1 cellular context compared by ENCODE assay signal in the genomic region with DNA sequence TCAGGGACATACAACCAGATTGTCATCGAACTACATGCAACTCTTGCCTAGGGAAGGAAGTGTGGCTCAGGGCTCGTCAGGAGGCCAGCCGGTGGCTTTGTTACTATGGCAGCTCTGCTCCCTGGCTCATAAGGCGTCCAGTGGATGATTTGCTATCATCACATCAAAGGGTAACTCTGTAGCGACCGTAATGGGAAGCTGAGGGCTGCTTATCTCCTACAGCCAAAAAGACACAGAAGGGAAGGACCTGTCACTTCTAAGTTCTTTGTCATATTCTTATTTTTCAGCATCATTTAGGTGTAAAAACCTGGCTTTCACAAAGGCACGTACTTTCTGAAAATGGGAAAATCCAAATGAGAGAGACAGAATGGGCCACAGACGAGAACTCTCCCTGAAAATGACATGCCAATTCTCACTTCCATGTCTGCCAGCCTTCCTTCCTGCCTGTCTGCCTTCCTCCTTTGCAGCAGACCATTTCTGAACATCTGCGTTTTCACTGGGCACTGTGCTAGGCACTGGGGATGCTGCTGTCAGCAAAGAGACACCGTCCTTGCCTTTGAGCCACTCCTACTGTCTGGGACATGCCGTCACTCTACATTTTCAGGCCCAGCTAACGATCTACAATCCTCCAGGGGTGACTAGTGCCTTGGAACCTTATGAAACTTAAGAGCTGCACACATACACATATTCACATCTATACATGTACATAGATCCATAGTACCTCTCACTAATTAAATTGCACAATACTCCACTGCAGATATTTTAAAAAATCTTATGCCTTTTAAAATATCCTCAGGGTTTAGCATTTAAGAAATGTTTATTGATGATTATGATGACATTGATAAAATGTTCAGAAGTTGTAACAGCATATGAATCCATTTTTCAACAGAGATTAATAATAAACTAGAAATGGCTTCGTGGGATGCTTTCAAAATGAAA.
A peak's percentile ranks its signal among the peaks of the same experiment; 100 is the strongest.
TF ChIP-seq lines count a peak whose summit lies in the region.

No MANE protein-coding gene starts in this region.

TF ChIP-seq in K562, 482 proteins besides CTCF, POLR2A, EP300 and RAD21 (continued from another document and continues in another):
- TF ChIP-seq, protein P1, sequence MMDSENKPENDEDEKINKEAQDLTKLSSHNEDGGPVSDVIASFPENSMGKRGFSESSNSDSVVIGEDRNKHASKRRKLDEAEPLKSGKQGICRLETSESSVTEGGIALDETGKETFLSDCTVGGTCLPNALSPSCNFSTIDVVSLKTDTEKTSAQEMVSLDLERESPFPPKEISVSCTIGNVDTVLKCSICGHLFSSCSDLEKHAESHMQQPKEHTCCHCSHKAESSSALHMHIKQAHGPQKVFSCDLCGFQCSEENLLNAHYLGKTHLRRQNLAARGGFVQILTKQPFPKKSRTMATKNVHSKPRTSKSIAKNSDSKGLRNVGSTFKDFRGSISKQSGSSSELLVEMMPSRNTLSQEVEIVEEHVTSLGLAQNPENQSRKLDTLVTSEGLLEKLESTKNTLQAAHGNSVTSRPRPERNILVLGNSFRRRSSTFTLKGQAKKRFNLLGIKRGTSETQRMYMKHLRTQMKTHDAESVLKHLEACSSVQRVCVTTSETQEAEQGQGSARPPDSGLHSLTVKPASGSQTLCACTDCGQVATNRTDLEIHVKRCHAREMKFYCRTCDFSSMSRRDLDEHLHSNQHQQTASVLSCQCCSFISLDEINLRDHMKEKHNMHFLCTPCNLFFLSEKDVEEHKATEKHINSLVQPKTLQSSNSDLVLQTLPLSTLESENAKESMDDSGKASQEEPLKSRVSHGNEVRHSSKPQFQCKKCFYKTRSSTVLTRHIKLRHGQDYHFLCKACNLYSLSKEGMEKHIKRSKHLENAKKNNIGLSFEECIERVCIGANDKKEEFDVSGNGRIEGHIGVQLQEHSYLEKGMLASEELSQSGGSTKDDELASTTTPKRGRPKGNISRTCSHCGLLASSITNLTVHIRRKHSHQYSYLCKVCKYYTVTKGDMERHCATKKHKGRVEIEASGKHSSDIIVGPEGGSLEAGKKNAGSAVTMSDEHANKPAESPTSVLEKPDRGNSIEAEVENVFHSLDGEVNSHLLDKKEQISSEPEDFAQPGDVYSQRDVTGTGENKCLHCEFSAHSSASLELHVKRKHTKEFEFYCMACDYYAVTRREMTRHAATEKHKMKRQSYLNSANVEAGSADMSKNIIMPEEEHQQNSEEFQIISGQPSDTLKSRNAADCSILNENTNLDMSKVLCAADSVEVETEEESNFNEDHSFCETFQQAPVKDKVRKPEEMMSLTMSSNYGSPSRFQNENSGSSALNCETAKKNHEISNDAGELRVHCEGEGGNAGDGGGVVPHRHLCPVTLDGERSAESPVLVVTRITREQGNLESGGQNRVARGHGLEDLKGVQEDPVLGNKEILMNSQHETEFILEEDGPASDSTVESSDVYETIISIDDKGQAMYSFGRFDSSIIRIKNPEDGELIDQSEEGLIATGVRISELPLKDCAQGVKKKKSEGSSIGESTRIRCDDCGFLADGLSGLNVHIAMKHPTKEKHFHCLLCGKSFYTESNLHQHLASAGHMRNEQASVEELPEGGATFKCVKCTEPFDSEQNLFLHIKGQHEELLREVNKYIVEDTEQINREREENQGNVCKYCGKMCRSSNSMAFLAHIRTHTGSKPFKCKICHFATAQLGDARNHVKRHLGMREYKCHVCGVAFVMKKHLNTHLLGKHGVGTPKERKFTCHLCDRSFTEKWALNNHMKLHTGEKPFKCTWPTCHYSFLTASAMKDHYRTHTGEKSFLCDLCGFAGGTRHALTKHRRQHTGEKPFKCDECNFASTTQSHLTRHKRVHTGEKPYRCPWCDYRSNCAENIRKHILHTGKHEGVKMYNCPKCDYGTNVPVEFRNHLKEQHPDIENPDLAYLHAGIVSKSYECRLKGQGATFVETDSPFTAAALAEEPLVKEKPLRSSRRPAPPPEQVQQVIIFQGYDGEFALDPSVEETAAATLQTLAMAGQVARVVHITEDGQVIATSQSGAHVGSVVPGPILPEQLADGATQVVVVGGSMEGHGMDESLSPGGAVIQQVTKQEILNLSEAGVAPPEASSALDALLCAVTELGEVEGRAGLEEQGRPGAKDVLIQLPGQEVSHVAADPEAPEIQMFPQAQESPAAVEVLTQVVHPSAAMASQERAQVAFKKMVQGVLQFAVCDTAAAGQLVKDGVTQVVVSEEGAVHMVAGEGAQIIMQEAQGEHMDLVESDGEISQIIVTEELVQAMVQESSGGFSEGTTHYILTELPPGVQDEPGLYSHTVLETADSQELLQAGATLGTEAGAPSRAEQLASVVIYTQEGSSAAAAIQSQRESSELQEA (IDR thresholded peaks at IDR 0.05; ENCODE audit: low read depth): no peak
- no peak for TF ChIP-seq RNF2 (IDR thresholded peaks at IDR 0.05)
- TF ChIP-seq, protein P2, sequence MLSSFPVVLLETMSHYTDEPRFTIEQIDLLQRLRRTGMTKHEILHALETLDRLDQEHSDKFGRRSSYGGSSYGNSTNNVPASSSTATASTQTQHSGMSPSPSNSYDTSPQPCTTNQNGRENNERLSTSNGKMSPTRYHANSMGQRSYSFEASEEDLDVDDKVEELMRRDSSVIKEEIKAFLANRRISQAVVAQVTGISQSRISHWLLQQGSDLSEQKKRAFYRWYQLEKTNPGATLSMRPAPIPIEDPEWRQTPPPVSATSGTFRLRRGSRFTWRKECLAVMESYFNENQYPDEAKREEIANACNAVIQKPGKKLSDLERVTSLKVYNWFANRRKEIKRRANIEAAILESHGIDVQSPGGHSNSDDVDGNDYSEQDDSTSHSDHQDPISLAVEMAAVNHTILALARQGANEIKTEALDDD (IDR thresholded peaks at IDR 0.05): no peak
- no peak for TF ChIP-seq RBM34 (IDR thresholded peaks at IDR 0.05; ENCODE audit: borderline replicate concordance, insufficient read depth, low read length)
- TF ChIP-seq SIX5 (IDR thresholded peaks at IDR 0.05; ENCODE audit: borderline replicate concordance in 1 of 2, insufficient read depth in 1 of 2, low read depth in 1 of 2, low read length in 2 of 2): no peak
- TF ChIP-seq TBL1XR1 (IDR thresholded peaks at IDR 0.05; ENCODE audit: low read length in 2 of 2): no peak
- TF ChIP-seq ETV1 (tag; conservative IDR thresholded peaks at IDR 0.05; ENCODE audit: low read depth): peak; percentile 38
- TF ChIP-seq NONO (IDR thresholded peaks at IDR 0.05; ENCODE audit: low read depth in 2 of 2, low read length in 1 of 2): no peak
- TF ChIP-seq ESRRB (CRISPR knock-in tag; IDR thresholded peaks at IDR 0.05; ENCODE audit: borderline replicate concordance): no peak
- no peak for TF ChIP-seq SREBF2 (CRISPR knock-in tag; IDR thresholded peaks at IDR 0.05)
- peak; percentile 47; the same call in 1 of the 2 replicates for TF ChIP-seq SMARCE1 (IDR thresholded peaks at IDR 0.05)
- TF ChIP-seq, protein P3, sequence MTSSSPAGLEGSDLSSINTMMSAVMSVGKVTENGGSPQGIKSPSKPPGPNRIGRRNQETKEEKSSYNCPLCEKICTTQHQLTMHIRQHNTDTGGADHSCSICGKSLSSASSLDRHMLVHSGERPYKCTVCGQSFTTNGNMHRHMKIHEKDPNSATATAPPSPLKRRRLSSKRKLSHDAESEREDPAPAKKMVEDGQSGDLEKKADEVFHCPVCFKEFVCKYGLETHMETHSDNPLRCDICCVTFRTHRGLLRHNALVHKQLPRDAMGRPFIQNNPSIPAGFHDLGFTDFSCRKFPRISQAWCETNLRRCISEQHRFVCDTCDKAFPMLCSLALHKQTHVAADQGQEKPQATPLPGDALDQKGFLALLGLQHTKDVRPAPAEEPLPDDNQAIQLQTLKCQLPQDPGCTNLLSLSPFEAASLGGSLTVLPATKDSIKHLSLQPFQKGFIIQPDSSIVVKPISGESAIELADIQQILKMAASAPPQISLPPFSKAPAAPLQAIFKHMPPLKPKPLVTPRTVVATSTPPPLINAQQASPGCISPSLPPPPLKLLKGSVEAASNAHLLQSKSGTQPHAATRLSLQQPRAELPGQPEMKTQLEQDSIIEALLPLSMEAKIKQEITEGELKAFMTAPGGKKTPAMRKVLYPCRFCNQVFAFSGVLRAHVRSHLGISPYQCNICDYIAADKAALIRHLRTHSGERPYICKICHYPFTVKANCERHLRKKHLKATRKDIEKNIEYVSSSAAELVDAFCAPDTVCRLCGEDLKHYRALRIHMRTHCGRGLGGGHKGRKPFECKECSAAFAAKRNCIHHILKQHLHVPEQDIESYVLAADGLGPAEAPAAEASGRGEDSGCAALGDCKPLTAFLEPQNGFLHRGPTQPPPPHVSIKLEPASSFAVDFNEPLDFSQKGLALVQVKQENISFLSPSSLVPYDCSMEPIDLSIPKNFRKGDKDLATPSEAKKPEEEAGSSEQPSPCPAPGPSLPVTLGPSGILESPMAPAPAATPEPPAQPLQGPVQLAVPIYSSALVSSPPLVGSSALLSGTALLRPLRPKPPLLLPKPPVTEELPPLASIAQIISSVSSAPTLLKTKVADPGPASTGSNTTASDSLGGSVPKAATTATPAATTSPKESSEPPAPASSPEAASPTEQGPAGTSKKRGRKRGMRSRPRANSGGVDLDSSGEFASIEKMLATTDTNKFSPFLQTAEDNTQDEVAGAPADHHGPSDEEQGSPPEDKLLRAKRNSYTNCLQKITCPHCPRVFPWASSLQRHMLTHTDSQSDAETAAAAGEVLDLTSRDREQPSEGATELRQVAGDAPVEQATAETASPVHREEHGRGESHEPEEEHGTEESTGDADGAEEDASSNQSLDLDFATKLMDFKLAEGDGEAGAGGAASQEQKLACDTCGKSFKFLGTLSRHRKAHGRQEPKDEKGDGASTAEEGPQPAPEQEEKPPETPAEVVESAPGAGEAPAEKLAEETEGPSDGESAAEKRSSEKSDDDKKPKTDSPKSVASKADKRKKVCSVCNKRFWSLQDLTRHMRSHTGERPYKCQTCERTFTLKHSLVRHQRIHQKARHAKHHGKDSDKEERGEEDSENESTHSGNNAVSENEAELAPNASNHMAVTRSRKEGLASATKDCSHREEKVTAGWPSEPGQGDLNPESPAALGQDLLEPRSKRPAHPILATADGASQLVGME (CRISPR knock-in tag; IDR thresholded peaks at IDR 0.05): peak; percentile 78; the same call in 1 of the 2 replicates
- TF ChIP-seq ZNF354B (CRISPR knock-in tag; IDR thresholded peaks at IDR 0.05): no peak
- TF ChIP-seq TCF3 (CRISPR knock-in tag; IDR thresholded peaks at IDR 0.05): peak; percentile 70
- no peak for TF ChIP-seq MCM3 (IDR thresholded peaks at IDR 0.05)
- no peak for TF ChIP-seq NFRKB (IDR thresholded peaks at IDR 0.05; ENCODE audit: low read depth)
- TF ChIP-seq, protein P4, sequence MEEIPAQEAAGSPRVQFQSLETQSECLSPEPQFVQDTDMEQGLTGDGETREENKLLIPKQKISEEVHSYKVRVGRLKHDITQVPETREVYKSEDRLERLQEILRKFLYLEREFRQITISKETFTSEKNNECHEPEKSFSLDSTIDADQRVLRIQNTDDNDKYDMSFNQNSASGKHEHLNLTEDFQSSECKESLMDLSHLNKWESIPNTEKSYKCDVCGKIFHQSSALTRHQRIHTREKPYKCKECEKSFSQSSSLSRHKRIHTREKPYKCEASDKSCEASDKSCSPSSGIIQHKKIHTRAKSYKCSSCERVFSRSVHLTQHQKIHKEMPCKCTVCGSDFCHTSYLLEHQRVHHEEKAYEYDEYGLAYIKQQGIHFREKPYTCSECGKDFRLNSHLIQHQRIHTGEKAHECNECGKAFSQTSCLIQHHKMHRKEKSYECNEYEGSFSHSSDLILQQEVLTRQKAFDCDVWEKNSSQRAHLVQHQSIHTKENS (CRISPR knock-in tag; IDR thresholded peaks at IDR 0.05): no peak
- TF ChIP-seq, protein P5, sequence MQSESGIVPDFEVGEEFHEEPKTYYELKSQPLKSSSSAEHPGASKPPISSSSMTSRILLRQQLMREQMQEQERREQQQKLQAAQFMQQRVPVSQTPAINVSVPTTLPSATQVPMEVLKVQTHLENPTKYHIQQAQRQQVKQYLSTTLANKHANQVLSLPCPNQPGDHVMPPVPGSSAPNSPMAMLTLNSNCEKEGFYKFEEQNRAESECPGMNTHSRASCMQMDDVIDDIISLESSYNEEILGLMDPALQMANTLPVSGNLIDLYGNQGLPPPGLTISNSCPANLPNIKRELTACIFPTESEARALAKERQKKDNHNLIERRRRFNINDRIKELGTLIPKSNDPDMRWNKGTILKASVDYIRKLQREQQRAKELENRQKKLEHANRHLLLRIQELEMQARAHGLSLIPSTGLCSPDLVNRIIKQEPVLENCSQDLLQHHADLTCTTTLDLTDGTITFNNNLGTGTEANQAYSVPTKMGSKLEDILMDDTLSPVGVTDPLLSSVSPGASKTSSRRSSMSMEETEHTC (IDR thresholded peaks at IDR 0.05): no peak
- TF ChIP-seq, protein P6, sequence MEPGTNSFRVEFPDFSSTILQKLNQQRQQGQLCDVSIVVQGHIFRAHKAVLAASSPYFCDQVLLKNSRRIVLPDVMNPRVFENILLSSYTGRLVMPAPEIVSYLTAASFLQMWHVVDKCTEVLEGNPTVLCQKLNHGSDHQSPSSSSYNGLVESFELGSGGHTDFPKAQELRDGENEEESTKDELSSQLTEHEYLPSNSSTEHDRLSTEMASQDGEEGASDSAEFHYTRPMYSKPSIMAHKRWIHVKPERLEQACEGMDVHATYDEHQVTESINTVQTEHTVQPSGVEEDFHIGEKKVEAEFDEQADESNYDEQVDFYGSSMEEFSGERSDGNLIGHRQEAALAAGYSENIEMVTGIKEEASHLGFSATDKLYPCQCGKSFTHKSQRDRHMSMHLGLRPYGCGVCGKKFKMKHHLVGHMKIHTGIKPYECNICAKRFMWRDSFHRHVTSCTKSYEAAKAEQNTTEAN (CRISPR knock-in tag; IDR thresholded peaks at IDR 0.05): no peak
- TF ChIP-seq HNRNPK (IDR thresholded peaks at IDR 0.05; ENCODE audit: low read depth, low read length, poor library complexity, severe bottlenecking): no peak
- TF ChIP-seq, protein P7, sequence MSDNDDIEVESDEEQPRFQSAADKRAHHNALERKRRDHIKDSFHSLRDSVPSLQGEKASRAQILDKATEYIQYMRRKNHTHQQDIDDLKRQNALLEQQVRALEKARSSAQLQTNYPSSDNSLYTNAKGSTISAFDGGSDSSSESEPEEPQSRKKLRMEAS (CRISPR knock-in tag; IDR thresholded peaks at IDR 0.05): no peak
- TF ChIP-seq GTF2A2 (tag; IDR thresholded peaks at IDR 0.05): no peak
- TF ChIP-seq, protein P8, sequence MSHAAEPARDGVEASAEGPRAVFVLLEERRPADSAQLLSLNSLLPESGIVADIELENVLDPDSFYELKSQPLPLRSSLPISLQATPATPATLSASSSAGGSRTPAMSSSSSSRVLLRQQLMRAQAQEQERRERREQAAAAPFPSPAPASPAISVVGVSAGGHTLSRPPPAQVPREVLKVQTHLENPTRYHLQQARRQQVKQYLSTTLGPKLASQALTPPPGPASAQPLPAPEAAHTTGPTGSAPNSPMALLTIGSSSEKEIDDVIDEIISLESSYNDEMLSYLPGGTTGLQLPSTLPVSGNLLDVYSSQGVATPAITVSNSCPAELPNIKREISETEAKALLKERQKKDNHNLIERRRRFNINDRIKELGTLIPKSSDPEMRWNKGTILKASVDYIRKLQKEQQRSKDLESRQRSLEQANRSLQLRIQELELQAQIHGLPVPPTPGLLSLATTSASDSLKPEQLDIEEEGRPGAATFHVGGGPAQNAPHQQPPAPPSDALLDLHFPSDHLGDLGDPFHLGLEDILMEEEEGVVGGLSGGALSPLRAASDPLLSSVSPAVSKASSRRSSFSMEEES (CRISPR knock-in tag; IDR thresholded peaks at IDR 0.05): no peak
- no peak for TF ChIP-seq ZBTB1 (CRISPR knock-in tag; IDR thresholded peaks at IDR 0.05; ENCODE audit: borderline replicate concordance, low read depth)
- no peak for TF ChIP-seq ZNF507 (tag; conservative IDR thresholded peaks at IDR 0.05)
